In genomic region chr18:49415441-49415840, GRCh38 we compare ENCODE assay signal across 8 cellular contexts. TPM values are rescaled to one million over a fixed set of nuclear protein-coding genes. Genes with fewer than 3 reads are reported as not detected.
DNase-seq lines count a peak whose midpoint lies in the region; ATAC-seq and TF ChIP-seq lines count a peak whose summit lies in the region.
"Not testable (repeated sequence)": the region's sequence is repeated elsewhere in the genome, so short reads cannot be mapped to it uniquely, and the experiment has no call there.

No MANE protein-coding gene starts in this region.

- H3K27ac ChIP-seq in RWPE2 (ENCODE audit: poor library complexity, severe bottlenecking); body of pancreas; foreskin keratinocyte; tibial artery: not testable (repeated sequence)

- DNase-seq in Caki2 (ENCODE audit: low read depth) (peak; percentile 45), NB4 (ENCODE audit: low read depth) (peak; percentile 49), body of pancreas (peak in 3 of 4 donors; percentile 18 to 23 (median 20)), foreskin keratinocyte (peak; percentile 37 to 71), myocyte (ENCODE audit: low read depth) (peak; percentile 50)
- not testable (repeated sequence) for DNase-seq in RWPE2 (ENCODE audit: low spot score); tibial artery

- in situ Hi-C loops in Caki2 (cut with HindIII; ENCODE audit: low pct_unique_long_range_greater_than_20kb, low sequenced_read_pairs) = not testable (repeated sequence)

- intact Hi-C loops in body of pancreas (cut with DNase I) = not testable (repeated sequence)
- intact Hi-C loops in tibial artery (cut with DNase I; ENCODE audit: low total_unique reads) = loop anchor here (10.0 kb wide), 2 partner anchors 641 to 741 kb away; no protein-coding TSS in a partner anchor

- H3K4me1 ChIP-seq in RWPE2 (ENCODE audit: insufficient read depth, poor library complexity, severe bottlenecking); body of pancreas; foreskin keratinocyte: not testable (repeated sequence)
- peaks cover 0 to 19% (median 0%) of the 10 kb centered on the region in 4 donors for H3K4me1 ChIP-seq in tibial artery

- not testable (repeated sequence) for H3K9me3 ChIP-seq in RWPE2 (ENCODE audit: severe bottlenecking); body of pancreas; tibial artery

- not testable (repeated sequence) for H3K36me3 ChIP-seq in RWPE2 (ENCODE audit: low read depth); body of pancreas (replicated peaks in 1 of 2; ENCODE audit: insufficient read depth in 1 of 2, low read depth in 2 of 2); tibial artery

- 64 to 75% methylated on average over 1 of the region's 1 CpG for WGBS in body of pancreas, 2 donors

- ATAC-seq in GM21423 (IDR thresholded peaks at IDR 0.05; ENCODE audit: unreplicated experiment) = peak; percentile 49
- peak; percentile 87 for ATAC-seq in RWPE2 (ENCODE audit: low read depth)
- peak; percentile 59 for ATAC-seq in body of pancreas
- ATAC-seq in foreskin keratinocyte = peak; percentile 69

- peak; percentile 21 for TF ChIP-seq CTCF in NB4 (IDR thresholded peaks at IDR 0.05; ENCODE audit: low read depth, low read length)
- TF ChIP-seq CTCF in RWPE2 (IDR thresholded peaks at IDR 0.05; ENCODE audit: poor library complexity, severe bottlenecking) = peak; percentile 74
- TF ChIP-seq CTCF in body of pancreas (IDR thresholded peaks at IDR 0.05) = peak in 6 of 7 experiments; percentile 34 to 60 (median 52)
- peak; percentile 86 for TF ChIP-seq CTCF in foreskin keratinocyte (conservative IDR thresholded peaks at IDR 0.05)
- TF ChIP-seq CTCF in tibial artery (IDR thresholded peaks at IDR 0.05) = peak; percentile 44 to 59

- H3K27me3 ChIP-seq in RWPE2 (ENCODE audit: insufficient read depth, poor library complexity, severe bottlenecking); body of pancreas; foreskin keratinocyte; tibial artery: not testable (repeated sequence)

- not testable (repeated sequence) for TF ChIP-seq POLR2A in NB4 (IDR thresholded peaks at IDR 0.05; ENCODE audit: extremely low read depth, insufficient read length); body of pancreas (IDR thresholded peaks at IDR 0.05)

- not testable (repeated sequence) for H3K4me3 ChIP-seq in NB4 (ENCODE audit: low read depth, low read length); RWPE2 (ENCODE audit: severe bottlenecking); body of pancreas; tibial artery

RNA-seq across cellular contexts. Expression of gene DYM, which starts 45.0 kb away (rescaled TPM):
- 34.6 and 47.1 TPM in 2 replicates for total RNA-seq in Caki2 (2014; rRNA removed; shearing (Covaris generic); ENCODE audit: low replicate concordance)
- total RNA-seq in body of pancreas (100 to 1,000 TPM in 1 of 2 donors, 10 to 100 TPM in 1; 59.1 to 115 TPM), foreskin keratinocyte (26.9 and 36.1 TPM in 2 replicates), myocyte (30.2 and 36.5 TPM in 2 replicates)
- polyA plus RNA-seq in foreskin keratinocyte = 19.1 and 23.1 TPM in 2 replicates
- polyA plus RNA-seq in myocyte (2012) = 31.3 TPM

Comparison
In these comparisons a context has a peak if more than half of its experiments do, and no peak if none do; other contexts are left out.
1. CTCF ChIP-seq: peak in every context shown above with its lines; median percentile 86 in foreskin keratinocyte; 74 in RWPE2; 52 in body of pancreas; 52 in tibial artery; 21 in NB4.